In the genomic region with DNA sequence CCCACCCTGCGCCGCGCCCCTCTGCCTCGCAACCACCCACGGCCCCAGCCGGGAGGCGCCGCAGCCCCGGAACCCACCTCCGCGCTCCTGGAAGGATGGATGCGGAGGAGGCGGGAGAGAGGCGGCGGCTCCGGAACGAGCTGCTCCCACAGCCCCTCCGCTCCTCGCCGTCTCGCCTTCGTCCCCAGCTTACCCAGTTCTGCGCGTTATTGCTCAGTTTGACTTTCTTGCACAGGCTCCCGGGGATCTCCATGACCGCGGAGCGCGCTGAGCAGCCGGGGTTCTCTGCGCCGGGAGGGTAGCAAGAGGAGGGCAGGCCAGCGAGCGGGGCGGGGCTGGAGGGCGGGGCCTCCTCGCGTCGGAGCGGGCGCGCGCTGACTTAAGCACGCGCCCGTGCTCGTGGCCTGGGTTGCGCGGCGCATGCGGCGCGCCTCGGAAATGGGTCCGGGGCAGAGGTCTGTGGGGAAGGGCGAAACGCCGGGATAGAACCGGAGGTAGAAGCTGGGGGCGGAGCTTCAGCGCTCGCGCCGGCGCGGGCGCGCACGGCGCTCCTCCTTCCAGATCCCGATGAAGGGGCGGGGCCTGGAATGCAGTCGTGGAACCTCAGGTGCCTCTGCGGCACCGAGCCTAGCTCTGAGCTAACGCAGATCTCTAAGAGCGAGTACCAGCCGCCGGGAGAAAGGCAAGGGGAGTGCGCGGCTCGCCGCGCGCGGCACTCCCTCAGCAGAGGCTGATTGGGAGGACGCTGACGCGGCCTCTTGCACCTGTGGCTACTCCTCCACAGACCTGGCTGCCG, we compare ENCODE assay signal across 8 cellular contexts. TPM values are rescaled to one million over a fixed set of nuclear protein-coding genes. Genes with fewer than 3 reads are reported as not detected.
DNase-seq lines count a peak whose midpoint lies in the region; ATAC-seq and TF ChIP-seq lines count a peak whose summit lies in the region.

PAPSS1 (minus strand) TSS at position 308 of the 796 bp plus-strand sequence; CDS start at position 253, 55 bp downstream.

- peak; percentile 90 for DNase-seq in CD14-positive monocyte (ENCODE audit: low spot score)
- peak; percentile 98 for DNase-seq in NCI-H748 (lab: John Stamatoyannopoulos, UW; ENCODE audit: unreplicated experiment)
- DNase-seq in activated CD4-positive, alpha-beta T cell treated with anti-CD3 and anti-CD28 coated beads, Interleukin-2, amount 50 U/mL, for 1 hour = peak; percentile 95
- peak; percentile 82 for DNase-seq in cortex of kidney (lab: John Stamatoyannopoulos, UW)
- DNase-seq in left kidney (ENCODE audit: low read depth, low spot score) = peak; percentile 98
- peak; percentile 94 for DNase-seq in stimulated activated CD4-positive, alpha-beta T cell treated with anti-CD3 and anti-CD28 coated beads, Interleukin-1b, Interleukin-23, amount 100 ng/mL, for 48 hours

- H3K36me3 Mint-ChIP-seq in CD14-positive monocyte = peaks cover 10 to 17% of the 10 kb centered on the region in 2 donors

- peak; percentile 85 for ATAC-seq in GM19395 (IDR thresholded peaks at IDR 0.05; ENCODE audit: unreplicated experiment)
- peak; percentile 80 for ATAC-seq in HG03558 (IDR thresholded peaks at IDR 0.05; ENCODE audit: extremely low read depth, unreplicated experiment)

- TF ChIP-seq CTCF in CD14-positive monocyte (IDR thresholded peaks at IDR 0.05) = no peak

- H3K4me3 Mint-ChIP-seq in CD14-positive monocyte = peak within 1 kb of the TSS; percentile 95 to 97

- intact Hi-C loops in CD14-positive monocyte (cut with micrococcal nuclease) = loop anchor here (10.0 kb wide), 2 partner anchors 105 to 115 kb away; partner anchors contain the start of gene SGMS2 (in 1 of the 2)

- peak within 1 kb of the TSS; percentile 91 to 97 (median 94) for H3K27ac Mint-ChIP-seq in CD14-positive monocyte

- peaks cover 3 to 9% (median 6%) of the 10 kb centered on the region in 3 donors for H3K27me3 Mint-ChIP-seq in CD14-positive monocyte (ENCODE audit: low read depth in 3 of 3)

- peaks cover 35% of the 10 kb centered on the region for H3K4me1 Mint-ChIP-seq in CD14-positive monocyte

- peaks cover 0 to 4% (median 0%) of the 10 kb centered on the region in 7 donors for H3K9me3 Mint-ChIP-seq in CD14-positive monocyte

RNA-seq across cellular contexts. Expression of gene PAPSS1, which starts in this region (rescaled TPM):
- 10 to 100 TPM; 64.8 to 79.6 TPM for polyA plus RNA-seq in CD14-positive monocyte

Comparison
In these comparisons a context has a peak if more than half of its experiments do, and no peak if none do; other contexts are left out.
1. Peak in every context shown above with its lines: DNase-seq and ATAC-seq.